In genomic region chr9:95670122-95670521, GRCh38 we compare ENCODE assay signal across 18 cellular contexts.
DNase-seq lines count a peak whose midpoint lies in the region; ATAC-seq and TF ChIP-seq lines count a peak whose summit lies in the region.
"Had no signal": no experiment of that assay in that cellular context is flagged by ENCODE, and none has a peak within 500 bp of the region (broad histone marks: within the 10 kb centered on the region; RNA-seq: fewer than 3 reads in every experiment).

No MANE protein-coding gene starts in this region.

- DNase-seq in DMS79 treated with DMSO at 0.1 percent for 48 hours (lab: John Stamatoyannopoulos, UW) (peak; percentile 55), NCI-H2171 treated with DMSO at 0.1 percent for 48 hours (lab: John Stamatoyannopoulos, UW) (peak; percentile 96), cerebellar cortex (ENCODE audit: low spot score) (peak; percentile 9), tibial nerve (ENCODE audit: low spot score in 2 of 2) (peak; percentile 6 to 23)
- DNase-seq: ACHN, AML-193, COR-L47, DMS53, GOT3, KG1, NCI-H1436 treated with DMSO at 0.1 percent for 48 hours, NCI-H2081, NCI-H226 had no signal

- 70 to 81% methylated on average over 15 of the region's 15 CpGs for WGBS in tibial nerve, 2 donors

- no peak for TF ChIP-seq EP300 in tibial nerve (IDR thresholded peaks at IDR 0.05)

- no peak for ATAC-seq in GM19455 (IDR thresholded peaks at IDR 0.05; ENCODE audit: unreplicated experiment)
- ATAC-seq in GM18909 (IDR thresholded peaks at IDR 0.05; ENCODE audit: poor library complexity, unreplicated experiment), result no peak
- ATAC-seq in GM21717 (IDR thresholded peaks at IDR 0.05; ENCODE audit: unreplicated experiment), result no peak
- ATAC-seq: HepG2 had no signal

- no peak overlapping the region for H3K4me3 ChIP-seq in tibial nerve

- no peak for TF ChIP-seq POLR2A in tibial nerve (IDR thresholded peaks at IDR 0.05)

- no peaks in the 10 kb centered on the region for H3K36me3 ChIP-seq in tibial nerve

- peaks cover 0 to 7% (median 0%) of the 10 kb centered on the region in 4 donors for H3K4me1 ChIP-seq in tibial nerve

- H3K9me3 ChIP-seq in tibial nerve, result no peaks in the 10 kb centered on the region

- H3K27ac ChIP-seq in tibial nerve, result no peak overlapping the region
- H3K27ac ChIP-seq: RWPE1 had no signal

- H3K27me3 ChIP-seq in tibial nerve, result no peaks in the 10 kb centered on the region

- no peak for TF ChIP-seq CTCF in tibial nerve (IDR thresholded peaks at IDR 0.05)

Comparison
In these comparisons a context has a peak if more than half of its experiments do, and no peak if none do; other contexts are left out.
1. DNase-seq: peak in every context shown above with its lines; median percentile 96 in NCI-H2171 treated with DMSO at 0.1 percent for 48 hours; 55 in DMS79 treated with DMSO at 0.1 percent for 48 hours; 14 in tibial nerve; 9 in cerebellar cortex.